Comparison of ENCODE assay signal across 30 cellular contexts in genomic region chr7:97748482-97748881, GRCh38. TPM values are rescaled to one million over a fixed set of nuclear protein-coding genes. Genes with fewer than 3 reads are reported as not detected.
"Had no signal": no experiment of that assay in that cellular context is flagged by ENCODE, and none has a peak within 500 bp of the region (broad histone marks: within the 10 kb centered on the region; RNA-seq: fewer than 3 reads in every experiment).

No MANE protein-coding gene starts in this region.

- FAIRE-seq: endometrium, islet of Langerhans, keratinocyte had no signal

- H3K4me3 ChIP-seq: esophagus squamous epithelium, gastrocnemius medialis, heart right ventricle, left lung, lower lobe of right lung, mucosa of descending colon had no signal

- H3K36me3 ChIP-seq: esophagus squamous epithelium, gastrocnemius medialis, heart right ventricle, left lung, lower lobe of right lung had no signal

- ATAC-seq: effector memory CD8-positive, alpha-beta T cell; esophagus mucosa; gastrocnemius medialis; heart right ventricle; left cardiac atrium; left lung; left ventricle myocardium superior; lower lobe of right lung; mucosa of descending colon; naive thymus-derived CD8-positive, alpha-beta T cell had no signal

- DNase-seq: cortex of kidney; effector CD8-positive, alpha-beta T cell; effector memory CD8-positive, alpha-beta T cell; endodermal cell; erythroblast; esophagus squamous epithelium; foreskin fibroblast; foreskin melanocyte; gastrocnemius medialis; glutamatergic neuron; head of caudate nucleus; heart right ventricle; hippocampal formation; left cardiac atrium; left lung; left ventricle myocardium superior; lower lobe of right lung; mesenchymal stem cell; mucosa of descending colon; naive B cell; naive thymus-derived CD8-positive, alpha-beta T cell had no signal

- H3K9me3 ChIP-seq: esophagus squamous epithelium, gastrocnemius medialis, heart right ventricle, left lung, lower lobe of right lung, mucosa of descending colon had no signal

- H3K27ac ChIP-seq: epithelial cell of prostate, esophagus squamous epithelium, gastrocnemius medialis, heart right ventricle, left lung, lower lobe of right lung had no signal

- H3K4me1 ChIP-seq: esophagus squamous epithelium, gastrocnemius medialis, heart right ventricle, left lung, lower lobe of right lung had no signal

- H3K27me3 ChIP-seq: esophagus squamous epithelium, gastrocnemius medialis, heart right ventricle had no signal

RNA-seq across cellular contexts. Expression of gene TAC1, which starts 16.6 kb away (rescaled TPM):
- total RNA-seq: dermis microvascular lymphatic vessel endothelial cell; endodermal cell; esophagus mucosa; esophagus squamous epithelium; glomerular endothelial cell; heart right ventricle; left cardiac atrium; left lung; left ventricle myocardium superior; lower lobe of right lung; lung microvascular endothelial cell; myocyte; naive thymus-derived CD8-positive, alpha-beta T cell had no signal
- polyA plus RNA-seq: keratinocyte; naive thymus-derived CD8-positive, alpha-beta T cell had no signal
